In the genomic region with DNA sequence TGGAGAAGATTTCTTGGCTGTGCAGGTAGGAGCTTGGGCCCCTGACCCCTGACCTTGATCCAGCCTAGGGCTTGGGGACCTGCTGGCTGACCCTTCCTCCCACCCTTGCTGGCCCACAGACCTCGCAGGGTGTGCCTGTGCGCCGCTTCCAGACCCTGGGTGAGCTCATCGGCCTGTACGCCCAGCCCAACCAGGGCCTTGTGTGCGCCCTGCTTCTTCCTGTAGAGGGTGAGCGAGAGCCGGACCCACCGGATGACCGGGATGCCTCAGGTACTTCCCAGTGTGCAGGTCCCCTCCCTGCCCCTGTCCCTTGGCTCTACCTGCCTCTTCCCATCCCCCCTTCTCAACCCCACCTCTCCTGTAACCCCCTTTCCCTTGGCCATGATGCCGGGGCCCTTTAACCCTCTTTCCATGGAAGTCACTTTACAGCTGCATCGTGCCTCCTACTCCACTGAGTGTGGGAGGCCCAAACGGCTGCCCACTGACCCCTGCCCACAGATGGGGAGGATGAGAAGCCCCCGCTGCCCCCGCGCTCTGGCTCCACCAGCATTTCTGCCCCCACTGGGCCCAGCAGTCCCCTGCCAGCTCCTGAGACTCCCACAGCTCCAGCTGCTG, we compare ENCODE assay signal across 1 cellular context.
TF ChIP-seq lines count a peak whose summit lies in the region.

No MANE protein-coding gene starts in this region.

TF ChIP-seq in GM23338, 12 proteins besides CTCF, POLR2A, EP300 and RAD21:
- TF ChIP-seq ZNF462 (CRISPR knock-in tag; IDR thresholded peaks at IDR 0.05) (no peak), ZNF331 (CRISPR knock-in tag; IDR thresholded peaks at IDR 0.05; ENCODE audit: low read depth) (no peak), JUNB (IDR thresholded peaks at IDR 0.05; ENCODE audit: unreplicated experiment) (no peak), POLR2AphosphoS5 (IDR thresholded peaks at IDR 0.05; ENCODE audit: low read depth) (no peak)
